8 cellular contexts compared by ENCODE assay signal in genomic region chr15:58770519-58770856, GRCh38. TPM values are rescaled to one million over a fixed set of nuclear protein-coding genes. Genes with fewer than 3 reads are reported as not detected.
DNase-seq lines count a peak whose midpoint lies in the region; ATAC-seq and TF ChIP-seq lines count a peak whose summit lies in the region.

No MANE protein-coding gene starts in this region.

- H3K4me3 ChIP-seq in esophagus (ENCODE audit: low read depth in 1 of 2, low read length in 2 of 2), result peak overlapping the region; percentile 49 to 97

- H3K27ac ChIP-seq in esophagus (ENCODE audit: low read depth in 2 of 2, low read length in 1 of 2), result peak overlapping the region; percentile 96 to 97

- in situ Hi-C loops in ACHN (cut with HindIII; ENCODE audit: low pct_ligation_motif_present, low pct_unique_long_range_greater_than_20kb, low sequenced_read_pairs), result no loop called here

- 2% methylated on average over 9 of the region's 9 CpGs for WGBS in esophagus, 2 donors

- no peaks in the 10 kb centered on the region for H3K36me3 Mint-ChIP-seq in neural crest cell (ENCODE audit: low read depth)

- H3K9me3 Mint-ChIP-seq in neural crest cell, result no peaks in the 10 kb centered on the region

- no peaks in the 10 kb centered on the region for H3K27me3 ChIP-seq in esophagus (ENCODE audit: control insufficient read depth in 1 of 2, insufficient read depth in 2 of 2, low read length in 2 of 2)

- peak; percentile 24; the same call in 1 of the 2 replicates for TF ChIP-seq CTCF in GM12874 (IDR thresholded peaks at IDR 0.05; ENCODE audit: insufficient read depth, low read depth, low read length)
- TF ChIP-seq CTCF in neural crest cell (conservative IDR thresholded peaks at IDR 0.05), result no peak

- H3K4me1 ChIP-seq in esophagus (ENCODE audit: control insufficient read depth in 2 of 2, insufficient read depth in 2 of 2, low read length in 1 of 2), result no peaks in the 10 kb centered on the region

- peak; percentile 66 for DNase-seq in ACHN
- DNase-seq in SW480 (ENCODE audit: low spot score), result peak; percentile 68
- DNase-seq in neural crest cell (ENCODE audit: low read depth, low spot score), result no peak
- no peak for DNase-seq in effector CD8-positive, alpha-beta T cell (lab: John Stamatoyannopoulos, UW)
- no peak for DNase-seq in NCI-H2029 treated with DMSO at 0.1 percent for 48 hours (lab: John Stamatoyannopoulos, UW)

- peak; percentile 30 for ATAC-seq in HG03135 (IDR thresholded peaks at IDR 0.05; ENCODE audit: unreplicated experiment)

- H3K27ac Mint-ChIP-seq in neural crest cell (ENCODE audit: unreplicated experiment), result peak overlapping the region; percentile 93

- no peak overlapping the region for H3K4me3 Mint-ChIP-seq in neural crest cell

- no peaks in the 10 kb centered on the region for H3K36me3 ChIP-seq in esophagus (ENCODE audit: control insufficient read depth in 2 of 2, insufficient read depth in 2 of 2, low read length in 1 of 2)

- no peaks in the 10 kb centered on the region for H3K9me3 ChIP-seq in esophagus (ENCODE audit: control insufficient read depth in 2 of 2, insufficient read depth in 1 of 2, low read depth in 1 of 2, low read length in 1 of 2)

- no peaks in the 10 kb centered on the region for H3K27me3 Mint-ChIP-seq in neural crest cell (ENCODE audit: low read depth)

- peaks cover 10% of the 10 kb centered on the region for H3K4me1 Mint-ChIP-seq in neural crest cell

RNA-seq across cellular contexts. Expression of gene MINDY2, which starts 0.6 kb away (rescaled TPM):
- polyA plus RNA-seq in esophagus, result 1 to 10 TPM; 3.3 to 5.8 TPM
- total RNA-seq in neural crest cell, result 14.3 and 15.3 TPM in 2 replicates

RNA-seq across cellular contexts. Expression of gene ADAM10, which starts 21.0 kb away (rescaled TPM):
- 10 to 100 TPM in 1 of 2 donors, 1 to 10 TPM in 1; 9.7 to 16.0 TPM for polyA plus RNA-seq in esophagus
- 116 and 125 TPM in 2 replicates for total RNA-seq in neural crest cell

Comparison
In these comparisons a context has a peak if more than half of its experiments do, and no peak if none do; other contexts are left out.
1. DNase-seq: peak in ACHN (single experiment) and SW480 (single experiment); none in neural crest cell (single experiment), effector CD8-positive, alpha-beta T cell (single experiment) and NCI-H2029 treated with DMSO at 0.1 percent for 48 hours (single experiment).